Comparison of ENCODE assay signal across 14 cellular contexts in genomic region chr12:29216797-29217583, GRCh38.
A peak's percentile ranks its signal among the peaks of the same experiment; 100 is the strongest.
DNase-seq lines count a peak whose midpoint lies in the region; ATAC-seq and TF ChIP-seq lines count a peak whose summit lies in the region.
"Had no signal": no experiment of that assay in that cellular context is flagged by ENCODE, and none has a peak within 500 bp of the region (broad histone marks: within the 10 kb centered on the region; RNA-seq: fewer than 3 reads in every experiment).

No MANE protein-coding gene starts in this region.

- H3K9me3 ChIP-seq in HEK293 (ENCODE audit: control insufficient read depth, insufficient read depth, low read depth, low read length) = no peaks in the 10 kb centered on the region

- H3K27ac ChIP-seq in HEK293 (ENCODE audit: extremely low read depth, low read depth, low read length) = no peak overlapping the region
- H3K27ac ChIP-seq: coronary artery had no signal

- H3K27me3 Mint-ChIP-seq in activated T-helper 1 cell treated with anti-CD3 and anti-CD28 coated beads, Interleukin-12 subunit alpha, Interleukin-12 subunit beta, Interleukin-2, Interleukin-4 antibody, amounts not matched to agents 30 ng/mL and 10 ng/mL and 1 ng/mL, durations not matched to agents 14 hours and 24 hours and 36 hours (ENCODE audit: insufficient read depth) = peaks cover 8% of the 10 kb centered on the region
- no peaks in the 10 kb centered on the region for H3K27me3 Mint-ChIP-seq in mesothelial cell of epicardium (ENCODE audit: low read depth)

- H3K4me1 Mint-ChIP-seq in activated T-helper 1 cell treated with anti-CD3 and anti-CD28 coated beads, Interleukin-12 subunit alpha, Interleukin-12 subunit beta, Interleukin-2, Interleukin-4 antibody, amounts not matched to agents 30 ng/mL and 10 ng/mL and 1 ng/mL, durations not matched to agents 14 hours and 24 hours and 36 hours (ENCODE audit: low read depth) = no peaks in the 10 kb centered on the region
- H3K4me1 Mint-ChIP-seq in mesothelial cell of epicardium = peaks cover 3% of the 10 kb centered on the region

- POLR2A ChIA-PET in HEK293 (lab: Yijun Ruan, JAX) = no interaction called here

- no peaks in the 10 kb centered on the region for H3K9me3 Mint-ChIP-seq in activated T-helper 1 cell treated with anti-CD3 and anti-CD28 coated beads, Interleukin-12 subunit alpha, Interleukin-12 subunit beta, Interleukin-2, Interleukin-4 antibody, amounts not matched to agents 30 ng/mL and 10 ng/mL and 1 ng/mL, durations not matched to agents 14 hours and 24 hours and 36 hours
- peaks cover 6% of the 10 kb centered on the region for H3K9me3 Mint-ChIP-seq in mesothelial cell of epicardium

- no peak overlapping the region for H3K4me3 Mint-ChIP-seq in activated T-helper 1 cell treated with anti-CD3 and anti-CD28 coated beads, Interleukin-12 subunit alpha, Interleukin-12 subunit beta, Interleukin-2, Interleukin-4 antibody, amounts not matched to agents 30 ng/mL and 10 ng/mL and 1 ng/mL, durations not matched to agents 14 hours and 24 hours and 36 hours
- H3K4me3 Mint-ChIP-seq in mesothelial cell of epicardium = no peak overlapping the region
- H3K4me3 Mint-ChIP-seq: activated CD8-positive, alpha-beta T cell treated with anti-CD3 and anti-CD28 coated beads, Interleukin-2, amount 10 ng/mL, durations not matched to agents 7 days and 5 days had no signal

- CTCF ChIA-PET in HEK293 (lab: Yijun Ruan, JAX) = interaction anchor here (0.6 kb wide), 2 partner anchors 56 to 101 kb away, joined by 3 read pairs; no protein-coding TSS in a partner anchor

- DNase-seq in AG10803 (ENCODE audit: low read depth) = peak; percentile 26
- peak; percentile 81 to 88 for DNase-seq in cardiac fibroblast (ENCODE audit: low read depth in 2 of 2)
- peak; percentile 21 for DNase-seq in hepatic stellate cell (ENCODE audit: low spot score)
- no peak for DNase-seq in activated T-helper 1 cell treated with anti-CD3 and anti-CD28 coated beads, Interleukin-12 subunit alpha, Interleukin-12 subunit beta, Interleukin-2, Interleukin-4 antibody, amounts not matched to agents 30 ng/mL and 10 ng/mL and 1 ng/mL, durations not matched to agents 14 hours and 24 hours and 36 hours (ENCODE audit: low spot score)
- no peak for DNase-seq in mesothelial cell of epicardium (ENCODE audit: low spot score in 2 of 2, unreplicated experiment in 2 of 2)
- DNase-seq: activated CD8-positive, alpha-beta T cell treated with anti-CD3 and anti-CD28 coated beads, Interleukin-2, amount 10 ng/mL, durations not matched to agents 7 days and 5 days; hippocampal formation; NCI-H1694 treated with DMSO at 0.1 percent for 48 hours; PC-3 had no signal

- H3K36me3 ChIP-seq in HEK293 (ENCODE audit: control insufficient read depth in 2 of 2, insufficient read depth in 1 of 2, low read length in 2 of 2) = no peaks in the 10 kb centered on the region

- TF ChIP-seq CTCF in AG10803 (conservative IDR thresholded peaks at IDR 0.05; ENCODE audit: low read length) (no peak), HEK293 (tag by site-specific recombination; IDR thresholded peaks at IDR 0.05) (no peak), cardiac fibroblast (IDR thresholded peaks at IDR 0.05; ENCODE audit: low read depth, low read length) (no peak), mesothelial cell of epicardium (IDR thresholded peaks at IDR 0.05; ENCODE audit: unreplicated experiment) (no peak)

- ATAC-seq in GM18502 (IDR thresholded peaks at IDR 0.05; ENCODE audit: poor library complexity, unreplicated experiment) (no peak), HG02970 (IDR thresholded peaks at IDR 0.05; ENCODE audit: low FRiP score, unreplicated experiment) (no peak)
- ATAC-seq: activated CD8-positive, alpha-beta T cell treated with anti-CD3 and anti-CD28 coated beads, Interleukin-2, amount 10 ng/mL, durations not matched to agents 7 days and 5 days; left lobe of liver; PC-3 had no signal

- peaks cover 6% of the 10 kb centered on the region; the same call in 1 of the 2 replicates for H3K4me1 ChIP-seq in HEK293 (ENCODE audit: control insufficient read depth, insufficient read depth, low read length)

- no peak overlapping the region for H3K27ac Mint-ChIP-seq in activated T-helper 1 cell treated with anti-CD3 and anti-CD28 coated beads, Interleukin-12 subunit alpha, Interleukin-12 subunit beta, Interleukin-2, Interleukin-4 antibody, amounts not matched to agents 30 ng/mL and 10 ng/mL and 1 ng/mL, durations not matched to agents 14 hours and 24 hours and 36 hours
- no peak overlapping the region for H3K27ac Mint-ChIP-seq in mesothelial cell of epicardium
- H3K27ac Mint-ChIP-seq: activated CD8-positive, alpha-beta T cell treated with anti-CD3 and anti-CD28 coated beads, Interleukin-2, amount 10 ng/mL, durations not matched to agents 7 days and 5 days had no signal

- H3K4me3 ChIP-seq in AG10803 (ENCODE audit: low read length) (no peak overlapping the region), HEK293 (ENCODE audit: low read depth, low read length) (no peak overlapping the region), cardiac fibroblast (replicated peaks in 1 of 2; ENCODE audit: low read depth in 2 of 2, low read length in 2 of 2) (no peak overlapping the region)
- H3K4me3 ChIP-seq: coronary artery had no signal

- intact Hi-C loops in activated T-helper 1 cell treated with anti-CD3 and anti-CD28 coated beads, Interleukin-12 subunit alpha, Interleukin-12 subunit beta, Interleukin-2, Interleukin-4 antibody, amounts not matched to agents 30 ng/mL and 10 ng/mL and 1 ng/mL, durations not matched to agents 14 hours and 24 hours and 36 hours (cut with micrococcal nuclease) = no loop called here

- no peaks in the 10 kb centered on the region for H3K36me3 Mint-ChIP-seq in activated T-helper 1 cell treated with anti-CD3 and anti-CD28 coated beads, Interleukin-12 subunit alpha, Interleukin-12 subunit beta, Interleukin-2, Interleukin-4 antibody, amounts not matched to agents 30 ng/mL and 10 ng/mL and 1 ng/mL, durations not matched to agents 14 hours and 24 hours and 36 hours (ENCODE audit: low read depth)
- H3K36me3 Mint-ChIP-seq in mesothelial cell of epicardium = peaks cover 4% of the 10 kb centered on the region

TF ChIP-seq in HEK293, 187 proteins besides CTCF, POLR2A, EP300 and RAD21:
- TF ChIP-seq PRDM6 (tag by site-specific recombination; IDR thresholded peaks at IDR 0.05) (peak; percentile 40; the same call in 1 of the 2 replicates), KLF1 (tag by site-specific recombination; IDR thresholded peaks at IDR 0.05) (no peak)

Comparison
In these comparisons a context has a peak if more than half of its experiments do, and no peak if none do; other contexts are left out.
1. DNase-seq: peak in AG10803 (single experiment), cardiac fibroblast (2 of 2) and hepatic stellate cell (single experiment); none in activated T-helper 1 cell treated with anti-CD3 and anti-CD28 coated beads, Interleukin-12 subunit alpha, Interleukin-12 subunit beta, Interleukin-2, Interleukin-4 antibody, amounts not matched to agents 30 ng/mL and 10 ng/mL and 1 ng/mL, durations not matched to agents 14 hours and 24 hours and 36 hours (single experiment) and mesothelial cell of epicardium (0 of 2).